7 cellular contexts compared by ENCODE assay signal in genomic region chr14:104341532-104342434, GRCh38.
DNase-seq lines count a peak whose midpoint lies in the region; ATAC-seq, FAIRE-seq and TF ChIP-seq lines count a peak whose summit lies in the region.

No MANE protein-coding gene starts in this region.

- intact Hi-C loops in pancreas (cut with DNase I) = no loop called here

- FAIRE-seq in H54 (lab: Jason Lieb, UNC) = no peak
- no peak for FAIRE-seq in pancreas (lab: Jason Lieb, UNC)

- POLR2A ChIA-PET in GM10248 (lab: Yijun Ruan, JAX) = no interaction called here

- 44 to 48% methylated on average over 17 to 27 of the region's 27 CpGs for WGBS in endodermal cell (ENCODE audit: insufficient coverage in 1 of 2, insufficient read length in 1 of 2), 2 experiments
- 42 to 53% methylated on average over 27 of the region's 27 CpGs for WGBS in pancreas, 2 donors

- H3K27me3 ChIP-seq in endodermal cell (ENCODE audit: control insufficient read depth, insufficient read depth, low read length, poor library complexity, severe bottlenecking) (peaks cover 4% of the 10 kb centered on the region), pancreas (peaks cover 0 to 7% (median 0%) of the 10 kb centered on the region in 4 donors)

- no peaks in the 10 kb centered on the region for H3K4me1 Mint-ChIP-seq in endodermal cell

- no peaks in the 10 kb centered on the region for H3K4me1 ChIP-seq in endodermal cell (ENCODE audit: control insufficient read depth, insufficient read depth, low read length)
- peaks cover 0 to 4% (median 0%) of the 10 kb centered on the region in 3 donors for H3K4me1 ChIP-seq in pancreas

- no peak for TF ChIP-seq POLR2A in H54 (IDR thresholded peaks at IDR 0.05; ENCODE audit: low read depth, low read length)
- TF ChIP-seq POLR2A in GM18505 (IDR thresholded peaks at IDR 0.05; ENCODE audit: borderline replicate concordance, extremely low read depth, insufficient read depth, insufficient read length) = no peak

- CTCF ChIA-PET in GM10248 (lab: Yijun Ruan, JAX) = no interaction called here

- H3K27ac ChIP-seq in endodermal cell (ENCODE audit: low read depth, low read length) (no peak overlapping the region), pancreas (no peak overlapping the region)

- H3K9me3 Mint-ChIP-seq in endodermal cell = peaks cover 15% of the 10 kb centered on the region

- H3K36me3 Mint-ChIP-seq in endodermal cell (ENCODE audit: low read depth) = no peaks in the 10 kb centered on the region

- H3K27ac Mint-ChIP-seq in endodermal cell = no peak overlapping the region

- DNase-seq in H54 (ENCODE audit: insufficient read length, low spot score) = peak; percentile 51
- DNase-seq in NCI-H524 treated with DMSO at 0.1 percent for 48 hours (lab: John Stamatoyannopoulos, UW) = peak; percentile 74
- DNase-seq in endodermal cell = peak; percentile 97
- DNase-seq in pancreas = peak; percentile 67 to 92 (median 82)
- DNase-seq in GM10248 (ENCODE audit: extremely low spot score) = no peak

- TF ChIP-seq CTCF in endodermal cell (conservative IDR thresholded peaks at IDR 0.05) (peak; percentile 76), pancreas (IDR thresholded peaks at IDR 0.05) (peak; percentile 37 to 59 (median 49)), GM10248 (IDR thresholded peaks at IDR 0.05; ENCODE audit: control extremely low read depth, extremely low read depth, low read depth, missing control alignments) (no peak)

- no peak overlapping the region for H3K4me3 ChIP-seq in endodermal cell (ENCODE audit: low read length)
- no peak overlapping the region for H3K4me3 ChIP-seq in pancreas

- H3K9me3 ChIP-seq in endodermal cell (ENCODE audit: control insufficient read depth, low read length) (peaks cover 4% of the 10 kb centered on the region), pancreas (no peaks in the 10 kb centered on the region)

- no peak overlapping the region for H3K4me3 Mint-ChIP-seq in endodermal cell

- peaks cover 16% of the 10 kb centered on the region for H3K27me3 Mint-ChIP-seq in endodermal cell (ENCODE audit: insufficient read depth)

- ATAC-seq in pancreas (peak; percentile 92 to 99 (median 96)), GM18502 (IDR thresholded peaks at IDR 0.05; ENCODE audit: poor library complexity, unreplicated experiment) (no peak), GM18505 (IDR thresholded peaks at IDR 0.05; ENCODE audit: unreplicated experiment) (no peak)

- no peak overlapping the region for H3K9ac ChIP-seq in endodermal cell (ENCODE audit: extremely low read depth, low read length, poor library complexity, severe bottlenecking)

- H3K36me3 ChIP-seq in endodermal cell (ENCODE audit: control insufficient read depth, insufficient read depth, low read length) (no peaks in the 10 kb centered on the region), pancreas (no peaks in the 10 kb centered on the region)

Comparison
In these comparisons a context has a peak if more than half of its experiments do, and no peak if none do; other contexts are left out.
1. ATAC-seq: peak in pancreas (4 of 4); none in GM18502 (single experiment) and GM18505 (single experiment).